Comparison of ENCODE assay signal across 9 cellular contexts in the genomic region with DNA sequence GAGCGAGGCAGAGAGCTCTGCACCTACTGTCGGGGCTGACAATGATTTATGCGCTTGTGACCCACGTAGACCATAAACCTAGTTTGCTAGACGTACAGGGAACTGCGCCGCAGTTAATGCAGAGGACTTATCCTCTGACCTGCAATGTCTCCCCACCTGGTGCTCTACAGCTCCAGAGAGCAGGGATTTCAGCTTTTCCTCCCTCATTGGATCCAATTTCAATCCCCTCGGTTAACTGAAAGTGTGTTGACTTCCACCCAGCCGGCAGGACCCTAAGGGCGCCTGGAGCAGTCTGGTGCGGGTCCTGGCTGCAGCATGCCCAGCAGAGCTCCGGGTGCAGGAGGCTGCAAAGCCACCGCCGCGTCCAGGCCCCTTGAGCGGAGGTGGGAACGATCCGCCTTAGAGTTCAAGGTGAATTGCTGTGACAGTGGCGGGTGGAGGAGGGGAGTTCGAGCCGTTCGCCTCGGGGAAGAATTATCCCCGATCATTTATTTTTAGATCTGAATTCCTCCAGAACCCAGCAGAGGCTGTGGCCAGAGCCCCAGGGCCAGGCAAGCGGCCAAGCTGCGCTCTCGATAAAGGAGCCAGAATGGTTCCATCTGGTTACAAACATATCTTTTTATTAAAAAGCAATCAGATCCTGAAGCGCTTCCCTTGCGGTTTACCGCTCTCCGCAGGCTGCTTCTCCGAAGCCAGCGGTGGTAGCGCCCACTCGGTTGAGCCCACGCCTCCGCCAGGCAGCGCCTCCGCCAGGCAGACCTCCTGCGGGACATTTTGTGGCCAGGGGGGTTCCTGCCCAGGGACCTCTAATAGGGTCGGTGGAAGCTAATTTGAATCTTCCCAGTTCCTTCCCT.
DNase-seq lines count a peak whose midpoint lies in the region; ATAC-seq, FAIRE-seq and TF ChIP-seq lines count a peak whose summit lies in the region.
"Had no signal": no experiment of that assay in that cellular context is flagged by ENCODE, and none has a peak within 500 bp of the region (broad histone marks: within the 10 kb centered on the region; RNA-seq: fewer than 3 reads in every experiment).

No MANE protein-coding gene starts in this region.

- peak; percentile 69 for DNase-seq in AG08395 (ENCODE audit: low spot score)
- peak; percentile 41 for DNase-seq in HFF-Myc (ENCODE audit: extremely low read depth, low read depth)
- DNase-seq in astrocyte (ENCODE audit: low read depth): peak; percentile 57
- peak; percentile 18 for DNase-seq in iPS-NIHi7 (ENCODE audit: extremely low spot score)
- no peak for DNase-seq in thoracic aorta (ENCODE audit: low spot score)
- no peak for DNase-seq in cortex of kidney (lab: John Stamatoyannopoulos, UW)
- DNase-seq in NCI-H187 treated with DMSO at 0.1 percent for 48 hours (lab: John Stamatoyannopoulos, UW): no peak
- no peak for DNase-seq in effector memory CD4-positive, alpha-beta T cell

- peak overlapping the region; percentile 81 for H3K4me2 ChIP-seq in astrocyte (ENCODE audit: low read length)

- no peak overlapping the region for H3K9ac ChIP-seq in astrocyte (ENCODE audit: low read length)

- no peak for FAIRE-seq in astrocyte (lab: Jason Lieb, UNC)
- FAIRE-seq: bronchial epithelial cell had no signal

- H3K9me3 Mint-ChIP-seq in astrocyte (ENCODE audit: unreplicated experiment): peaks cover 18% of the 10 kb centered on the region

- peak overlapping the region; percentile 41 for H3K27ac Mint-ChIP-seq in astrocyte (ENCODE audit: unreplicated experiment)

- H3K27ac ChIP-seq in astrocyte (ENCODE audit: low read depth, low read length) (no peak overlapping the region), thoracic aorta (no peak overlapping the region)
- no peak overlapping the region for H3K27ac ChIP-seq in effector memory CD4-positive, alpha-beta T cell (ENCODE audit: insufficient read depth, low read length, poor library complexity, severe bottlenecking)

- no peak overlapping the region for H2AFZ ChIP-seq in astrocyte (ENCODE audit: low read depth, low read length)

- no peak for ATAC-seq in thoracic aorta (ENCODE audit: insufficient number of reproducible peaks, low FRiP score, low read depth)

- no peaks in the 10 kb centered on the region for H3K36me3 Mint-ChIP-seq in astrocyte (ENCODE audit: low read depth, unreplicated experiment)

- H3K27me3 ChIP-seq in astrocyte (ENCODE audit: insufficient read depth, low read length) (peaks cover 76% of the 10 kb centered on the region), thoracic aorta (replicated peaks; ENCODE audit: insufficient read depth) (peaks cover 14% of the 10 kb centered on the region)
- peaks cover 59% of the 10 kb centered on the region for H3K27me3 ChIP-seq in effector memory CD4-positive, alpha-beta T cell (replicated peaks; ENCODE audit: control insufficient read depth, insufficient read depth, low read length, poor library complexity, severe bottlenecking)

- peaks cover 20% of the 10 kb centered on the region for H3K4me1 ChIP-seq in astrocyte (ENCODE audit: insufficient read depth, low read length)
- peaks cover 17 to 36% of the 10 kb centered on the region in 2 donors for H3K4me1 ChIP-seq in thoracic aorta (ENCODE audit: control insufficient read depth in 1 of 2, low read depth in 2 of 2)
- peaks cover 30% of the 10 kb centered on the region for H3K4me1 ChIP-seq in effector memory CD4-positive, alpha-beta T cell (ENCODE audit: control insufficient read depth, insufficient read depth, low read length, poor library complexity, severe bottlenecking)

- H4K20me1 ChIP-seq in astrocyte (ENCODE audit: insufficient read depth, low read length): no peaks in the 10 kb centered on the region

- H3K9me3 ChIP-seq in astrocyte (ENCODE audit: insufficient read depth, low read depth, low read length) (no peaks in the 10 kb centered on the region), thoracic aorta (no peaks in the 10 kb centered on the region)
- no peaks in the 10 kb centered on the region for H3K9me3 ChIP-seq in effector memory CD4-positive, alpha-beta T cell (ENCODE audit: control insufficient read depth, low read length)

- peaks cover 25% of the 10 kb centered on the region for H3K4me1 Mint-ChIP-seq in astrocyte (ENCODE audit: low read depth, unreplicated experiment)

- no peaks in the 10 kb centered on the region for H3K79me2 ChIP-seq in astrocyte (ENCODE audit: insufficient read depth, low read length)

- H3K4me3 ChIP-seq in HFF-Myc (replicated peaks; ENCODE audit: low read depth, low read length) (peak overlapping the region; percentile 24), astrocyte (ENCODE audit: insufficient read depth, low read depth, low read length) (peak overlapping the region; percentile 46), thoracic aorta (peak overlapping the region; percentile 69)
- no peak overlapping the region for H3K4me3 ChIP-seq in effector memory CD4-positive, alpha-beta T cell (ENCODE audit: insufficient read depth, low read depth, low read length, poor library complexity, severe bottlenecking)

- H3K36me3 ChIP-seq in astrocyte (ENCODE audit: insufficient read depth, low read length): no peaks in the 10 kb centered on the region
- H3K36me3 ChIP-seq in thoracic aorta: no peaks in the 10 kb centered on the region
- no peaks in the 10 kb centered on the region for H3K36me3 ChIP-seq in effector memory CD4-positive, alpha-beta T cell (ENCODE audit: control insufficient read depth, insufficient read depth, low read length)

- H3K27me3 Mint-ChIP-seq in astrocyte (ENCODE audit: low read depth, unreplicated experiment): peaks cover 70% of the 10 kb centered on the region

- peak overlapping the region; percentile 77 for H3K4me3 Mint-ChIP-seq in astrocyte (ENCODE audit: unreplicated experiment)

- TF ChIP-seq CTCF in HFF-Myc (IDR thresholded peaks at IDR 0.05; ENCODE audit: low read depth, low read length, missing control alignments): no peak
- TF ChIP-seq CTCF in astrocyte (IDR thresholded peaks at IDR 0.05; ENCODE audit: insufficient read depth, low read depth, low read length): no peak
- no peak for TF ChIP-seq CTCF in thoracic aorta (IDR thresholded peaks at IDR 0.05)

Comparison
In these comparisons a context has a peak if more than half of its experiments do, and no peak if none do; other contexts are left out.
1. DNase-seq: peak in AG08395 (single experiment), HFF-Myc (single experiment), astrocyte (single experiment) and iPS-NIHi7 (single experiment); none in thoracic aorta (single experiment), cortex of kidney (single experiment), NCI-H187 treated with DMSO at 0.1 percent for 48 hours (single experiment) and effector memory CD4-positive, alpha-beta T cell (0 of 3).